Comparison of ENCODE assay signal across 8 cellular contexts in genomic region chr4:52713456-52713937, GRCh38. TPM values are rescaled to one million over a fixed set of nuclear protein-coding genes. Genes with fewer than 3 reads are reported as not detected.
DNase-seq lines count a peak whose midpoint lies in the region; ATAC-seq and TF ChIP-seq lines count a peak whose summit lies in the region.

No MANE protein-coding gene starts in this region.

- peak overlapping the region; percentile 91 for H3K4me2 ChIP-seq in PC-9
- H3K4me2 ChIP-seq in trophoblast cell (ENCODE audit: low read length), result peak overlapping the region; percentile 70

- H3K18ac ChIP-seq in trophoblast cell (ENCODE audit: low read length), result no peak overlapping the region

- H3K9me2 ChIP-seq in PC-9 (ENCODE audit: insufficient read depth), result no peaks in the 10 kb centered on the region

- ATAC-seq in sciatic nerve (no peak), GM21423 (IDR thresholded peaks at IDR 0.05; ENCODE audit: unreplicated experiment) (no peak), GM19463 (IDR thresholded peaks at IDR 0.05; ENCODE audit: unreplicated experiment) (no peak)

- peak overlapping the region; percentile 35 for H3K4ac ChIP-seq in trophoblast cell (ENCODE audit: low read depth, low read length)

- TF ChIP-seq CTCF in GM12864 (IDR thresholded peaks at IDR 0.05; ENCODE audit: low read depth, low read length, missing control alignments) (no peak), PC-9 (conservative IDR thresholded peaks at IDR 0.05) (no peak)

- H3K14ac ChIP-seq in trophoblast cell (ENCODE audit: low read length), result no peak overlapping the region

- H3K27me3 ChIP-seq in PC-9 (ENCODE audit: insufficient read depth, low read depth) (no peaks in the 10 kb centered on the region), trophoblast cell (ENCODE audit: insufficient read depth, low read length) (no peaks in the 10 kb centered on the region)

- H3K4me3 ChIP-seq in GM12864 (ENCODE audit: low read depth, low read length) (peak overlapping the region; percentile 70), PC-9 (peak overlapping the region; percentile 79), trophoblast cell (ENCODE audit: low read depth, low read length) (peak overlapping the region; percentile 23)

- no CpG with 5 or more reads among the region's 12 CpGs for WGBS in trophoblast cell (ENCODE audit: extremely low coverage, insufficient coverage, insufficient read length)

- POLR2A ChIA-PET in PC-9 (lab: Charles Lee; ENCODE audit: unreplicated experiment), result no interaction called here

- H4K20me1 ChIP-seq in PC-9 (ENCODE audit: insufficient read depth), result no peaks in the 10 kb centered on the region

- H3K23ac ChIP-seq in trophoblast cell (ENCODE audit: low read length), result no peak overlapping the region

- no peak overlapping the region for H2BK5ac ChIP-seq in trophoblast cell (ENCODE audit: low read depth, low read length, poor library complexity)

- H3K27ac ChIP-seq in PC-9 (peak overlapping the region; percentile 85), epithelial cell of prostate (peak overlapping the region; percentile 83), trophoblast cell (ENCODE audit: low read depth, low read length) (no peak overlapping the region)

- H3K9me3 ChIP-seq in PC-9 (ENCODE audit: insufficient read depth, low read depth) (no peaks in the 10 kb centered on the region), trophoblast cell (ENCODE audit: insufficient read depth, low read depth, low read length) (no peaks in the 10 kb centered on the region)

- H2BK12ac ChIP-seq in trophoblast cell (ENCODE audit: low read length), result no peak overlapping the region

- H2AFZ ChIP-seq in PC-9, result no peak overlapping the region
- no peak overlapping the region for H2AFZ ChIP-seq in trophoblast cell (ENCODE audit: insufficient read depth, low read length, poor library complexity)

- no peak for DNase-seq in GM12864 (ENCODE audit: low read depth)
- no peak for DNase-seq in PC-9
- DNase-seq in epithelial cell of prostate (ENCODE audit: low read depth, low spot score), result no peak
- peak in 1 of 2 donors; percentile 47 for DNase-seq in trophoblast cell
- no peak for DNase-seq in HPDE6-E6E7 (ENCODE audit: extremely low spot score)
- DNase-seq in sciatic nerve (ENCODE audit: low spot score), result no peak

- H3K79me1 ChIP-seq in trophoblast cell (ENCODE audit: low read length), result peaks cover 8% of the 10 kb centered on the region

- intact Hi-C loops in PC-9 (cut with micrococcal nuclease; ENCODE audit: unreplicated experiment) (loop anchor here (2.0 to 10.0 kb wide), 6 partner anchors 51 to 869 kb away; partner anchors contain the start of gene DCUN1D4), sciatic nerve (cut with DNase I) (no loop called here)

- H4K91ac ChIP-seq in trophoblast cell (ENCODE audit: low read depth, low read length), result no peak overlapping the region

- H3K9ac ChIP-seq in trophoblast cell (ENCODE audit: low read length), result no peak overlapping the region

- H3F3A ChIP-seq in PC-9 (ENCODE audit: insufficient read depth, low read depth), result peaks cover 49% of the 10 kb centered on the region

- no peak overlapping the region for H2BK120ac ChIP-seq in trophoblast cell (ENCODE audit: insufficient read depth, low read length, poor library complexity)

- H2AK5ac ChIP-seq in trophoblast cell (ENCODE audit: low read length), result no peak overlapping the region

- peaks cover 23% of the 10 kb centered on the region for H3K4me1 ChIP-seq in PC-9 (replicated peaks; ENCODE audit: insufficient read depth)
- peaks cover 10 to 15% of the 10 kb centered on the region in 2 experiments for H3K4me1 ChIP-seq in trophoblast cell (ENCODE audit: control insufficient read depth in 1 of 2, insufficient read depth in 2 of 2, low read length in 2 of 2)

- peaks cover 31% of the 10 kb centered on the region for H3K36me3 ChIP-seq in PC-9 (ENCODE audit: low read depth)
- H3K36me3 ChIP-seq in trophoblast cell (ENCODE audit: control insufficient read depth in 1 of 2, insufficient read depth in 2 of 2, low read length in 2 of 2), result peaks cover 8 to 20% of the 10 kb centered on the region in 2 experiments

- CTCF ChIA-PET in PC-9 (lab: Charles Lee), result no interaction called here

- no peak overlapping the region for H4K12ac ChIP-seq in trophoblast cell (ENCODE audit: low read depth, low read length)

- peaks cover 26% of the 10 kb centered on the region for H3K79me2 ChIP-seq in PC-9 (ENCODE audit: low read depth)
- H3K79me2 ChIP-seq in trophoblast cell (ENCODE audit: control insufficient read depth, insufficient read depth, low read length, poor library complexity), result peaks cover 6% of the 10 kb centered on the region

- H4K8ac ChIP-seq in trophoblast cell (ENCODE audit: low read depth, low read length), result no peak overlapping the region

- no TSS peak for BruUV-seq in PC-9 (replicated peaks; lab: Mats Ljungman, UMichigan)

RNA-seq across cellular contexts. Expression of gene ERVMER34-1, which starts 37.7 kb away (rescaled TPM):
- total RNA-seq in PC-9 (2021) (0.73 and 0.92 TPM in 2 replicates), sciatic nerve (0.27 TPM)
- 2.9 and 3.0 TPM in 2 replicates for polyA plus RNA-seq in trophoblast cell (2013)

RNA-seq across cellular contexts. Expression of gene USP46, which starts 54.4 kb away (rescaled TPM):
- 13.8 and 17.1 TPM in 2 replicates for total RNA-seq in PC-9 (2021)
- polyA plus RNA-seq in trophoblast cell (2013), result 15.8 and 16.9 TPM in 2 replicates
- 130 TPM for total RNA-seq in sciatic nerve

Comparison
In these comparisons a context has a peak if more than half of its experiments do, and no peak if none do; other contexts are left out.
1. H3K4me3 ChIP-seq: peak in every context shown above with its lines; median percentile 79 in PC-9; 70 in GM12864; 23 in trophoblast cell.